ENCODE assay signal across 8 cellular contexts in genomic region chr17:80261895-80262279, GRCh38. TPM values are rescaled to one million over a fixed set of nuclear protein-coding genes. Genes with fewer than 3 reads are reported as not detected.
A peak's percentile ranks its signal among the peaks of the same experiment; 100 is the strongest.
DNase-seq lines count a peak whose midpoint lies in the region; ATAC-seq and TF ChIP-seq lines count a peak whose summit lies in the region.

No MANE protein-coding gene starts in this region.

- no peak for DNase-seq in SJCRH30
- no peak for DNase-seq in esophagus squamous epithelium (lab: John Stamatoyannopoulos, UW)
- DNase-seq in progenitor cell of endocrine pancreas (ENCODE audit: low spot score, unreplicated experiment), result no peak
- DNase-seq in dedifferentiated amniotic fluid mesenchymal stem cell (ENCODE audit: extremely low spot score), result no peak
- DNase-seq in NCI-H526 (lab: John Stamatoyannopoulos, UW), result no peak
- DNase-seq in left lobe of liver (ENCODE audit: low spot score), result no peak

- no peak for ATAC-seq in GM18870 (IDR thresholded peaks at IDR 0.05; ENCODE audit: unreplicated experiment)
- no peak for ATAC-seq in left lobe of liver

- peak overlapping the region; percentile 93 for H3K27ac Mint-ChIP-seq in progenitor cell of endocrine pancreas

- peak overlapping the region; percentile 63; the same call in 1 of the 2 replicates for H3K27ac ChIP-seq in SJCRH30
- H3K27ac ChIP-seq in esophagus squamous epithelium, result peak overlapping the region; percentile 97 to 100 (median 100)

- H3K36me3 Mint-ChIP-seq in progenitor cell of endocrine pancreas (ENCODE audit: insufficient read depth), result peaks cover 2% of the 10 kb centered on the region

- H3K27me3 Mint-ChIP-seq in progenitor cell of endocrine pancreas, result peaks cover 9% of the 10 kb centered on the region

- H3K9ac ChIP-seq in ES-I3 (ENCODE audit: low read depth, low read length), result peak overlapping the region; percentile 97

- peak overlapping the region; percentile 76 for H3K4me3 Mint-ChIP-seq in progenitor cell of endocrine pancreas (ENCODE audit: low read depth)

- H3K4me3 ChIP-seq in SJCRH30 (peak overlapping the region; percentile 92), esophagus squamous epithelium (peak overlapping the region; percentile 88 to 100 (median 92))

- no peak for TF ChIP-seq POLR2A in esophagus squamous epithelium (IDR thresholded peaks at IDR 0.05)

- TF ChIP-seq CTCF in esophagus squamous epithelium (IDR thresholded peaks at IDR 0.05) (no peak), progenitor cell of endocrine pancreas (IDR thresholded peaks at IDR 0.05; ENCODE audit: unreplicated experiment) (no peak)

- H3K9me3 Mint-ChIP-seq in progenitor cell of endocrine pancreas (ENCODE audit: low read depth), result no peaks in the 10 kb centered on the region

- H3K27me3 ChIP-seq in SJCRH30, result no peaks in the 10 kb centered on the region
- H3K27me3 ChIP-seq in esophagus squamous epithelium, result no peaks in the 10 kb centered on the region

- intact Hi-C loops in esophagus squamous epithelium (cut with DNase I), result no loop called here

- WGBS in esophagus squamous epithelium, 2 donors, result 40 to 49% methylated on average over 8 of the region's 8 CpGs

- peaks cover 43% of the 10 kb centered on the region for H3K4me1 ChIP-seq in ES-I3 (ENCODE audit: insufficient read depth, low read length)
- H3K4me1 ChIP-seq in SJCRH30, result peaks cover 8% of the 10 kb centered on the region; the same call in 1 of the 2 replicates
- H3K4me1 ChIP-seq in esophagus squamous epithelium, result peaks cover 30 to 90% (median 37%) of the 10 kb centered on the region in 3 donors

- H3K36me3 ChIP-seq in ES-I3 (ENCODE audit: insufficient read depth, low read length) (no peaks in the 10 kb centered on the region; the same call in 1 of the 2 replicates), SJCRH30 (no peaks in the 10 kb centered on the region), esophagus squamous epithelium (peaks cover 5 to 31% (median 7%) of the 10 kb centered on the region in 3 donors)

- H3K4me1 Mint-ChIP-seq in progenitor cell of endocrine pancreas (ENCODE audit: low read depth), result peaks cover 15% of the 10 kb centered on the region

- H3K9me3 ChIP-seq in ES-I3 (ENCODE audit: control insufficient read depth, insufficient read depth, low read length), result no peaks in the 10 kb centered on the region
- H3K9me3 ChIP-seq in SJCRH30 (replicated peaks), result no peaks in the 10 kb centered on the region
- no peaks in the 10 kb centered on the region for H3K9me3 ChIP-seq in esophagus squamous epithelium

RNA-seq across cellular contexts. Expression of gene RNF213, which starts 1.2 kb away (rescaled TPM):
- total RNA-seq in SJCRH30 (2014; rRNA removed; shearing (Covaris generic)), result 12.2 and 13.0 TPM in 2 replicates
- 10 to 100 TPM; 56.1 to 67.9 (median 60.9) TPM for total RNA-seq in esophagus squamous epithelium
- 57.6 and 61.9 TPM in 2 replicates for total RNA-seq in progenitor cell of endocrine pancreas
- total RNA-seq in left lobe of liver, result 59.8 TPM

RNA-seq across cellular contexts. Expression of gene SLC26A11, which starts 41.7 kb away (rescaled TPM):
- total RNA-seq in SJCRH30 (2014; rRNA removed; shearing (Covaris generic)), result 8.6 and 14.7 TPM in 2 replicates
- total RNA-seq in esophagus squamous epithelium, result 10 to 100 TPM in 1 of 4 donors, 1 to 10 TPM in 3; 5.7 to 11.4 (median 7.6) TPM
- 37.4 and 40.1 TPM in 2 replicates for total RNA-seq in progenitor cell of endocrine pancreas
- total RNA-seq in left lobe of liver, result 6.7 TPM

RNA-seq across cellular contexts. Expression of gene SGSH, which starts 41.8 kb away (rescaled TPM):
- total RNA-seq in SJCRH30 (2014; rRNA removed; shearing (Covaris generic)), result 18.3 and 19.3 TPM in 2 replicates
- 10 to 100 TPM in 3 of 4 donors, 1 to 10 TPM in 1; 8.7 to 18.7 (median 12.9) TPM for total RNA-seq in esophagus squamous epithelium
- total RNA-seq in progenitor cell of endocrine pancreas, result 42.0 and 43.9 TPM in 2 replicates
- total RNA-seq in left lobe of liver, result 25.6 TPM
